16 cellular contexts compared by ENCODE assay signal in genomic region chr10:60430017-60430416, GRCh38. TPM values are rescaled to one million over a fixed set of nuclear protein-coding genes. Genes with fewer than 3 reads are reported as not detected.
DNase-seq lines count a peak whose midpoint lies in the region; ATAC-seq, FAIRE-seq and TF ChIP-seq lines count a peak whose summit lies in the region.
"Had no signal": no experiment of that assay in that cellular context is flagged by ENCODE, and none has a peak within 500 bp of the region (broad histone marks: within the 10 kb centered on the region; RNA-seq: fewer than 3 reads in every experiment).

No MANE protein-coding gene starts in this region.

- H3K9me3 ChIP-seq in left ventricle myocardium inferior (replicated peaks) (no peaks in the 10 kb centered on the region), right cardiac atrium (ENCODE audit: control insufficient read depth, low read length) (no peaks in the 10 kb centered on the region), body of pancreas (no peaks in the 10 kb centered on the region)
- H3K9me3 ChIP-seq: upper lobe of left lung had no signal

- H3K36me3 ChIP-seq in left ventricle myocardium inferior: no peaks in the 10 kb centered on the region
- H3K36me3 ChIP-seq in bronchial epithelial cell (ENCODE audit: control insufficient read depth, insufficient read depth, low read length): no peaks in the 10 kb centered on the region
- H3K36me3 ChIP-seq in body of pancreas (replicated peaks in 1 of 2; ENCODE audit: insufficient read depth in 1 of 2, low read depth in 2 of 2): no peaks in the 10 kb centered on the region
- H3K36me3 ChIP-seq: upper lobe of left lung had no signal

- no peak overlapping the region for H3K27ac Mint-ChIP-seq in stimulated activated naive CD8-positive, alpha-beta T cell treated with anti-CD3 and anti-CD28 coated beads, Interleukin-15, amount 100 ng/mL, for 72 hours
- H3K27ac Mint-ChIP-seq: activated CD4-positive, alpha-beta memory T cell treated with anti-CD3 and anti-CD28 coated beads for 36 hours; activated naive CD8-positive, alpha-beta T cell; progenitor cell of endocrine pancreas had no signal

- H3K4me1 ChIP-seq in left ventricle myocardium inferior (peaks cover 47% of the 10 kb centered on the region), right cardiac atrium (ENCODE audit: control insufficient read depth, insufficient read depth, low read length) (no peaks in the 10 kb centered on the region), body of pancreas (no peaks in the 10 kb centered on the region)
- H3K4me1 ChIP-seq: upper lobe of left lung had no signal

- no peaks in the 10 kb centered on the region for H3K27me3 ChIP-seq in left ventricle myocardium inferior (ENCODE audit: low read depth)
- H3K27me3 ChIP-seq in bronchial epithelial cell (ENCODE audit: control insufficient read depth, insufficient read depth, low read length): no peaks in the 10 kb centered on the region
- H3K27me3 ChIP-seq in right cardiac atrium (ENCODE audit: control insufficient read depth, insufficient read depth): no peaks in the 10 kb centered on the region
- H3K27me3 ChIP-seq in body of pancreas: no peaks in the 10 kb centered on the region
- H3K27me3 ChIP-seq: upper lobe of left lung had no signal

- DNase-seq in Right ventricle myocardium superior: no peak
- no peak for DNase-seq in left ventricle myocardium inferior
- peak; percentile 62 for DNase-seq in bronchial epithelial cell (ENCODE audit: low read depth)
- DNase-seq in right cardiac atrium: no peak
- no peak for DNase-seq in body of pancreas
- no peak for DNase-seq in stimulated activated naive CD8-positive, alpha-beta T cell treated with anti-CD3 and anti-CD28 coated beads, Interleukin-15, amount 100 ng/mL, for 72 hours
- no peak for DNase-seq in retina
- DNase-seq: ACHN; activated CD4-positive, alpha-beta memory T cell treated with anti-CD3 and anti-CD28 coated beads for 36 hours; GF-D8; NCI-H774; upper lobe of left lung had no signal

- no peak for TF ChIP-seq POLR2A in body of pancreas (IDR thresholded peaks at IDR 0.05)

- H3K27me3 Mint-ChIP-seq in stimulated activated naive CD8-positive, alpha-beta T cell treated with anti-CD3 and anti-CD28 coated beads, Interleukin-15, amount 100 ng/mL, for 72 hours: no peaks in the 10 kb centered on the region
- H3K27me3 Mint-ChIP-seq: activated CD4-positive, alpha-beta memory T cell treated with anti-CD3 and anti-CD28 coated beads for 36 hours; progenitor cell of endocrine pancreas had no signal

- ATAC-seq in Right ventricle myocardium superior (ENCODE audit: poor library complexity): peak; percentile 51
- ATAC-seq in right cardiac atrium: peak; percentile 57 to 69
- ATAC-seq in body of pancreas: no peak
- no peak for ATAC-seq in stimulated activated naive CD8-positive, alpha-beta T cell treated with anti-CD3 and anti-CD28 coated beads, Interleukin-15, amount 100 ng/mL, for 72 hours
- ATAC-seq in HG02623 (IDR thresholded peaks at IDR 0.05; ENCODE audit: unreplicated experiment): no peak

- H3K4me3 ChIP-seq in left ventricle myocardium inferior (no peak overlapping the region), bronchial epithelial cell (ENCODE audit: low read depth, low read length) (no peak overlapping the region), right cardiac atrium (ENCODE audit: low read length) (no peak overlapping the region), body of pancreas (no peak overlapping the region)
- H3K4me3 ChIP-seq: upper lobe of left lung had no signal

- H3K9me3 Mint-ChIP-seq in stimulated activated naive CD8-positive, alpha-beta T cell treated with anti-CD3 and anti-CD28 coated beads, Interleukin-15, amount 100 ng/mL, for 72 hours: no peaks in the 10 kb centered on the region
- H3K9me3 Mint-ChIP-seq: activated CD4-positive, alpha-beta memory T cell treated with anti-CD3 and anti-CD28 coated beads for 36 hours had no signal

- H3K4me3 Mint-ChIP-seq in stimulated activated naive CD8-positive, alpha-beta T cell treated with anti-CD3 and anti-CD28 coated beads, Interleukin-15, amount 100 ng/mL, for 72 hours: no peak overlapping the region
- H3K4me3 Mint-ChIP-seq: activated CD4-positive, alpha-beta memory T cell treated with anti-CD3 and anti-CD28 coated beads for 36 hours; activated naive CD8-positive, alpha-beta T cell had no signal

- no peaks in the 10 kb centered on the region for H3K4me1 Mint-ChIP-seq in stimulated activated naive CD8-positive, alpha-beta T cell treated with anti-CD3 and anti-CD28 coated beads, Interleukin-15, amount 100 ng/mL, for 72 hours

- TF ChIP-seq CTCF in left ventricle myocardium inferior (IDR thresholded peaks at IDR 0.05; ENCODE audit: borderline replicate concordance): no peak
- no peak for TF ChIP-seq CTCF in bronchial epithelial cell (IDR thresholded peaks at IDR 0.05; ENCODE audit: insufficient read depth, low read length, severe bottlenecking)
- TF ChIP-seq CTCF in body of pancreas (IDR thresholded peaks at IDR 0.05): no peak

- no peak for FAIRE-seq in bronchial epithelial cell (lab: Jason Lieb, UNC)
- FAIRE-seq: H1 had no signal

- intact Hi-C loops in Right ventricle myocardium superior (cut with DNase I) (loop anchor here (10.0 kb wide), 2 partner anchors 225 to 325 kb away; no protein-coding TSS in a partner anchor), left ventricle myocardium inferior (cut with micrococcal nuclease) (loop anchor here (10.0 kb wide), 1 partner anchor 195 kb away; no protein-coding TSS in a partner anchor), right cardiac atrium (cut with DNase I) (loop anchor here (5.0 to 10.0 kb wide), 6 partner anchors 195 to 335 kb away; no protein-coding TSS in a partner anchor), body of pancreas (cut with DNase I) (loop anchor here (10.0 kb wide), 1 partner anchor 325 kb away; no protein-coding TSS in a partner anchor)

- H3K27ac ChIP-seq in left ventricle myocardium inferior (replicated peaks): no peak overlapping the region
- H3K27ac ChIP-seq in right cardiac atrium (ENCODE audit: low read length): peak overlapping the region; percentile 32
- H3K27ac ChIP-seq in body of pancreas: no peak overlapping the region
- H3K27ac ChIP-seq: upper lobe of left lung had no signal

- 92% methylated on average over 1 of the region's 1 CpG for WGBS in right cardiac atrium
- WGBS in body of pancreas, 2 donors: 92 to 100% methylated on average over 1 of the region's 1 CpG

RNA-seq across cellular contexts. Expression of gene ANK3, which starts 40.3 kb away (rescaled TPM):
- total RNA-seq in Right ventricle myocardium superior (192 TPM), left ventricle myocardium inferior (179 TPM), bronchial epithelial cell (7.4 and 7.9 TPM in 2 replicates), right cardiac atrium (100 to 1,000 TPM; 162 to 196 (median 181) TPM), body of pancreas (100 to 1,000 TPM in 1 of 2 donors, 10 to 100 TPM in 1; 41.0 to 113 TPM)
- polyA plus RNA-seq in right cardiac atrium: 59.8 TPM

Comparison
In these comparisons a context has a peak if more than half of its experiments do, and no peak if none do; other contexts are left out.
1. ATAC-seq: peak in Right ventricle myocardium superior (single experiment) and right cardiac atrium (2 of 2); none in body of pancreas (single experiment), stimulated activated naive CD8-positive, alpha-beta T cell treated with anti-CD3 and anti-CD28 coated beads, Interleukin-15, amount 100 ng/mL, for 72 hours (single experiment) and HG02623 (single experiment).